Comparison of ENCODE assay signal across 1 cellular context in the genomic region with DNA sequence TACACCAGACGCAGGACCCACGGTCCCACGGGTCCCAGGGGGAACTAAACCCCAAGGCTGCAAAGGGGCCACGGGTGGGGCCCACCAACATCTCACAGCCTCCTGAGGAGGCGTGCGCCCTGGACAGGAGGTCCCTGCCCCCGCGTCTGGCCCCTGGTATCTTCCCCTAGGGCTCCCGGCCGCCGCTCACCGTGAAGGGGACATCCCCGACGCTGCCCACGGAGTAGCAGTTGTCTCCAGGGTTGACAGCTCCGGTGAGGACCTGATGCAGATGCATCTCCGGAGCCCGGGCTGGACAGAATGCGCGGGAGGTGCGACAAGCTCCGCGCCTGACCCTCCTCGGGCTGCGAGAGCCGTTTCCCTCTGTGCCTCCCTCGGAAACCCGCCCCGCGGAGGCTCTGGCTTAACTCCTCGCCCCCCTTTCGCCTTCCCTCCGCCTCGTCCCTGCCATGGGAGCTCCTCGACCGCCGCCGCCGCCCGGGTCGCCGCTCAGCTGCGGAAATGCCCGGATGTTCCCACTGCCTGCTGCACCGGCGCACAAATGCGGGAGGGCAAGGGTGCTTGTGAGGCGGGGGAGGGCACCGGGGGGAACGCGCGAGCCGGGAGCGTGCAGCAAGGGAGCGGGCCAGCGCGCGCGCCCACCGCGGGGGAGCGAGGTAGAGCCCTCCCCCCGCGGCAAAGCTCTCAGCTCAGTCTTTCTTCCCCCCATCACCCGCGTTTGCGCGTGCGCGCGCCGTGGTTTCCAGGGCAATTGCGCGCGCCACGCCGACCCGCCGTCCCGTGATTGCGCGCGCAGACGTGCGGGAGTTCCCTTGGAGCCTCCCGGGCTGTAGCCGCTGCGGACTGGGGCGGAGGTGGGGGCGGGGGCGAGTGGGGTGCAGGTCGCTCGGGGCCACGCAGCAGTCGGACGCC.
TF ChIP-seq lines count a peak whose summit lies in the region.

A gene with protein sequence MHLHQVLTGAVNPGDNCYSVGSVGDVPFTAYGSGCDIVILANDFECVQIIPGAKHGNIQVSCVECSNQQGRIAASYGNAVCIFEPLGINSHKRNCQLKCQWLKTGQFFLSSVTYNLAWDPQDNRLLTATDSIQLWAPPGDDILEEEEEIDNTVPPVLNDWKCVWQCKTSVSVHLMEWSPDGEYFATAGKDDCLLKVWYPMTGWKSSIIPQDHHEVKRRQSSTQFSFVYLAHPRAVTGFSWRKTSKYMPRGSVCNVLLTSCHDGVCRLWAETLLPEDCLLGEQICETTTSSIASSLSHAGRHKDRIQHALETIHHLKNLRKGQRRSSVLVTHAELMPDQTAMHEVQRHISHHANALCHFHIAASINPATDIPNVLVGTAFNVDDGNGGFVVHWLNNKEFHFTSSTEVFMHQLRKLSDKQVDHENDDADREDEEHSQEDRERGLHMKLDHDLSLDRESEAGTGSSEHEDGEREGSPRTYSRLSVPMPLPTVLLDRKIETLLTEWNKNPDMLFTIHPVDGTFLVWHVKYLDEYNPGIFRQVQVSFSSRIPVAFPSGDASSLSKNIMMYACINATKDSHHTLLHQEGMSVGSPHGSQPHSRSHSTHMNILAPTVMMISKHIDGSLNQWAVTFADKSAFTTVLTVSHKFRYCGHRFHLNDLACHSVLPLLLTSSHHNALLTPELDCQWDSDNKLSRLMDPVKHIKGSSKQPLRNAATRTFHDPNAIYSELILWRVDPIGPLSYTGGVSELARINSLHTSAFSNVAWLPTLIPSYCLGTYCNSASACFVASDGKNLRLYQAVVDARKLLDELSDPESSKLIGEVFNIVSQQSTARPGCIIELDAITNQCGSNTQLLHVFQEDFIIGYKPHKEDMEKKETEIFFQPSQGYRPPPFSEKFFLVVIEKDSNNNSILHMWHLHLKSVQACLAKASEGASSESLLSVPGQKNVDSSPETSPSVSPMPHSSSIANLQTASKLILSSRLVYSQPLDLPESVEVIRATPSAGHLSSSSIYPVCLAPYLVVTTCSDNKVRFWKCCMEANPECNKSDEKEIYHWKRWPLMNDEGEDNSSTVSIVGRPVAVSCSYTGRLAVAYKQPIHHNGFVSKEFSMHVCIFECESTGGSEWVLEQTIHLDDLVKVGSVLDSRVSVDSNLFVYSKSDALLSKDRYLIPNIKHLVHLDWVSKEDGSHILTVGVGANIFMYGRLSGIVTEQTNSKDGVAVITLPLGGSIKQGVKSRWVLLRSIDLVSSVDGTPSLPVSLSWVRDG (N-terminal part only) (minus strand): TSS at position 503 of the 912 bp plus-strand sequence. CDS start 226 bp downstream, at position 277.

TF ChIP-seq in HEK293, 187 proteins besides CTCF, POLR2A, EP300 and RAD21 (continued from another document):
- TF ChIP-seq, protein P1, sequence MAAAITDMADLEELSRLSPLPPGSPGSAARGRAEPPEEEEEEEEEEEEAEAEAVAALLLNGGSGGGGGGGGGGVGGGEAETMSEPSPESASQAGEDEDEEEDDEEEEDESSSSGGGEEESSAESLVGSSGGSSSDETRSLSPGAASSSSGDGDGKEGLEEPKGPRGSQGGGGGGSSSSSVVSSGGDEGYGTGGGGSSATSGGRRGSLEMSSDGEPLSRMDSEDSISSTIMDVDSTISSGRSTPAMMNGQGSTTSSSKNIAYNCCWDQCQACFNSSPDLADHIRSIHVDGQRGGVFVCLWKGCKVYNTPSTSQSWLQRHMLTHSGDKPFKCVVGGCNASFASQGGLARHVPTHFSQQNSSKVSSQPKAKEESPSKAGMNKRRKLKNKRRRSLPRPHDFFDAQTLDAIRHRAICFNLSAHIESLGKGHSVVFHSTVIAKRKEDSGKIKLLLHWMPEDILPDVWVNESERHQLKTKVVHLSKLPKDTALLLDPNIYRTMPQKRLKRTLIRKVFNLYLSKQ (tag by site-specific recombination; IDR thresholded peaks at IDR 0.05; ENCODE audit: borderline replicate concordance), result no peak
- TF ChIP-seq ZNF341 (tag by site-specific recombination; IDR thresholded peaks at IDR 0.05; ENCODE audit: low read depth) (peak; percentile 49), ZNF335 (tag by site-specific recombination; conservative IDR thresholded peaks at IDR 0.05) (peak; percentile 87), ZBTB7A (tag by site-specific recombination; IDR thresholded peaks at IDR 0.05; ENCODE audit: low read depth) (0 out of 2 replicates have a peak, but pooled peaks have one; percentile 37), ZNF626 (tag by site-specific recombination; IDR thresholded peaks at IDR 0.05) (no peak), ZNF133 (tag by site-specific recombination; IDR thresholded peaks at IDR 0.05) (no peak), ZFP37 (tag by site-specific recombination; IDR thresholded peaks at IDR 0.05) (0 out of 2 replicates have a peak, but pooled peaks have one; percentile 15), ZNF248 (tag by site-specific recombination; IDR thresholded peaks at IDR 0.05) (no peak)
TF ChIP-seq in HEK293: peak in this region for 33.
